27 cellular contexts compared by ENCODE assay signal in the genomic region with DNA sequence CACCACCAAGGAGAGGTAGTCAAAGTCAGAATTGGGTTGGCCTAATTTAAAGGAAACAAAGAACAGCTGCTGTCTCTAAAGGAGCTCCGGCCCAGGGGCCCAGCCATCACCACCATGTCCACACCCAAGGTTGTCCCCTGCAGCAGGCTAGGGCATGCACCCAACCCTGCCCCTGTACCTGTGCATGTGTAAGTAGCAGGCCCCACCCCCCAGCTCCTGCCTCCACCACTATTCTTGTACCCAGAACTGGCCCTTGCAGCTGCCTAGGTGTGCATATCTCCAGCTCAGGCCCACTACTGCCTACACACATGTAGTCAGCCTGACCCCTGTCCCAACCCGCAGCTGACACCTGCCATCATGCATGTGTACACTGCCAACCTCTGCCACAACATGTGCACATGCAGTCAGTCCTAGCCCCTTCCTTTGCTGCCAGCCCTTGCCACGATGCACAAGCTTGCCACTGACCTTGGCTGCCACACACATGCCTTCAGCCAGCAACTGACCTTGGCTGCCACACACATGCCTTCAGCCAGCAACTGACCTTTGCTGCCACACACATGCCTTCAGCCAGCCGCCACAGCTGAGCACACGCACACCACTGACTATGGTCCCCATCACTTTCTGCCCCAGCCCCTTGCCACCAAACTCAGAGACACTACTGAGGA. TPM values are rescaled to one million over a fixed set of nuclear protein-coding genes. Genes with fewer than 3 reads are reported as not detected.
"Had no signal": no experiment of that assay in that cellular context is flagged by ENCODE, and none has a peak within 500 bp of the region (broad histone marks: within the 10 kb centered on the region; RNA-seq: fewer than 3 reads in every experiment).

No MANE protein-coding gene starts in this region.

- ATAC-seq: activated T-cell treated with anti-CD3 and anti-CD28 coated beads, Interleukin-2, amount 50 U/mL, for 4 hours; T-helper 17 cell had no signal

- H3K9me3 ChIP-seq: breast epithelium, MG63, Peyer's patch had no signal

- H3K27ac ChIP-seq: adrenal gland, breast epithelium, Peyer's patch had no signal

- H3K4me3 ChIP-seq: adrenal gland, breast epithelium, MG63, Peyer's patch had no signal

- H3K36me3 Mint-ChIP-seq: activated CD4-positive, alpha-beta memory T cell treated with anti-CD3 and anti-CD28 coated beads for 36 hours; activated naive CD8-positive, alpha-beta T cell treated with anti-CD3 and anti-CD28 coated beads for 36 hours had no signal

- H3K4me1 Mint-ChIP-seq: activated CD4-positive, alpha-beta T cell treated with anti-CD3 and anti-CD28 coated beads, Interleukin-2, amount 10 ng/mL, durations not matched to agents 7 days and 5 days; activated naive CD8-positive, alpha-beta T cell treated with anti-CD3 and anti-CD28 coated beads for 36 hours; T-helper 17 cell had no signal

- H3K36me3 ChIP-seq: adrenal gland, breast epithelium, MG63, Peyer's patch had no signal

- H3K27me3 ChIP-seq: adrenal gland, breast epithelium, MG63, Peyer's patch had no signal

- H3K27me3 Mint-ChIP-seq: activated CD4-positive, alpha-beta T cell treated with anti-CD3 and anti-CD28 coated beads, Interleukin-2, amount 10 ng/mL, durations not matched to agents 7 days and 5 days; activated naive CD8-positive, alpha-beta T cell treated with anti-CD3 and anti-CD28 coated beads for 36 hours; T-helper 17 cell had no signal

- H3K4me3 Mint-ChIP-seq: activated CD4-positive, alpha-beta memory T cell treated with anti-CD3 and anti-CD28 coated beads for 36 hours; activated CD4-positive, alpha-beta T cell treated with anti-CD3 and anti-CD28 coated beads, Interleukin-2, amount 10 ng/mL, durations not matched to agents 7 days and 5 days; activated naive CD4-positive, alpha-beta T cell treated with anti-CD3 and anti-CD28 coated beads for 36 hours; activated naive CD8-positive, alpha-beta T cell treated with anti-CD3 and anti-CD28 coated beads for 36 hours; activated T-cell treated with anti-CD3 and anti-CD28 coated beads, Interleukin-2, amount 50 U/mL, for 4 hours; T-helper 17 cell had no signal

- H3K27ac Mint-ChIP-seq: activated CD4-positive, alpha-beta memory T cell treated with anti-CD3 and anti-CD28 coated beads for 36 hours; activated CD4-positive, alpha-beta T cell treated with anti-CD3 and anti-CD28 coated beads, Interleukin-2, amount 10 ng/mL, durations not matched to agents 7 days and 5 days; activated naive CD4-positive, alpha-beta T cell treated with anti-CD3 and anti-CD28 coated beads for 36 hours; activated naive CD8-positive, alpha-beta T cell treated with anti-CD3 and anti-CD28 coated beads for 36 hours; T-helper 17 cell had no signal

- DNase-seq: activated CD4-positive, alpha-beta memory T cell treated with anti-CD3 and anti-CD28 coated beads for 36 hours; activated CD4-positive, alpha-beta T cell treated with anti-CD3 and anti-CD28 coated beads, Interleukin-2, amount 10 ng/mL, durations not matched to agents 7 days and 5 days; activated CD4-positive, CD25-positive, alpha-beta regulatory T cell; activated CD8-positive, alpha-beta memory T cell treated with anti-CD3 and anti-CD28 coated beads for 24 hours; activated gamma-delta T cell; activated naive CD4-positive, alpha-beta T cell treated with anti-CD3 and anti-CD28 coated beads for 36 hours; activated naive CD8-positive, alpha-beta T cell treated with anti-CD3 and anti-CD28 coated beads for 36 hours; activated T-cell treated with anti-CD3 and anti-CD28 coated beads, Interleukin-2, amount 50 U/mL, for 4 hours; anterior cingulate cortex; central memory CD4-positive, alpha-beta T cell; MG63; MV-4-11; NCI-H1092 treated with DMSO at 0.1 percent for 48 hours; NCI-H1417 treated with DMSO at 0.1 percent for 48 hours; NCI-H1694; NCI-H2029; NCI-H2107; NCI-H2171 treated with DMSO at 0.1 percent for 48 hours; NCI-H226; NCI-H510A; NCI-H526 treated with DMSO at 0.1 percent for 48 hours; Peyer's patch; SIG-M5; T-helper 17 cell; T-helper 9 cell had no signal

- H3K9me3 Mint-ChIP-seq: activated CD4-positive, alpha-beta T cell treated with anti-CD3 and anti-CD28 coated beads, Interleukin-2, amount 10 ng/mL, durations not matched to agents 7 days and 5 days had no signal

- H3K4me1 ChIP-seq: adrenal gland, breast epithelium, Peyer's patch had no signal

RNA-seq across cellular contexts. Expression of a gene that starts 39.7 kb away (rescaled TPM):
- total RNA-seq: activated CD4-positive, alpha-beta memory T cell treated with anti-CD3 and anti-CD28 coated beads for 36 hours; activated CD4-positive, alpha-beta T cell treated with anti-CD3 and anti-CD28 coated beads, Interleukin-2, amount 10 ng/mL, durations not matched to agents 7 days and 5 days; activated naive CD4-positive, alpha-beta T cell treated with anti-CD3 and anti-CD28 coated beads for 36 hours; activated naive CD8-positive, alpha-beta T cell treated with anti-CD3 and anti-CD28 coated beads for 36 hours had no signal
